ENCODE assay signal across 19 cellular contexts in the genomic region with DNA sequence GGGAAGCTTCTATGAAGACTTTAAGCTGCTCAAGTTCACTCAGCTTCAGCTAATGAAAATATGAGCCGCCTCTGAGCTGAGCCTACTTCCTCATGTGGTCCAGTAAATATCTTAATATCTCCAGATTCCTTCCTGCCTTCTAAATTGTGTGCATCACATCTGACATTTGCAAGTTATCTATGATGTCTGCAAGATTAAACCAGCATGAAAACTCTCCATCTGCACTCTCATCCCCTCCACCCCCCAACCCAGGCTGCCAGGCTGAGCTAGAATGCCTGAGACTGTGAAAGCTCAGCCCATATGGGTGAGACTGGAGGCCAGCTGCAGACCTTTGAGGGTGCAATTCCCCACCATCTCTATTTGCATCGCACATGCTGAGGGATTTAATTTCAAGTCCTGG.
"Had no signal": no experiment of that assay in that cellular context is flagged by ENCODE, and none has a peak within 500 bp of the region (broad histone marks: within the 10 kb centered on the region; RNA-seq: fewer than 3 reads in every experiment).

No MANE protein-coding gene starts in this region.

- DNase-seq: colonic mucosa; effector memory CD4-positive, alpha-beta T cell; foreskin keratinocyte; heart left ventricle; hippocampal formation; left cardiac atrium; left lung; naive thymus-derived CD8-positive, alpha-beta T cell; right lobe of liver; small intestine; stimulated activated CD4-positive, alpha-beta T cell treated with anti-CD3 and anti-CD28 coated beads, Interleukin-15, amount 100 ng/mL, for 24 hours; stimulated activated CD4-positive, alpha-beta T cell treated with anti-CD3 and anti-CD28 coated beads, Interleukin-2, amount 100 ng/mL, for 48 hours; stimulated activated naive B cell treated with anti-CD40 and anti-IgM and Interleukin-4, amounts not matched to agents 10 μg/mL and 1 μg/mL and 100 μg/mL, for 72 hours; upper lobe of left lung had no signal

- H3K36me3 ChIP-seq: colonic mucosa, esophagus muscularis mucosa, gastroesophageal sphincter, heart left ventricle, left lung, right lobe of liver, thoracic aorta, tibial nerve, upper lobe of left lung had no signal

- H3K27me3 ChIP-seq: colonic mucosa, right lobe of liver, tibial nerve, upper lobe of left lung had no signal

- H3K4me1 ChIP-seq: colonic mucosa, esophagus muscularis mucosa, foreskin keratinocyte, gastroesophageal sphincter, heart left ventricle, left lung, parathyroid adenoma, right lobe of liver, tibial nerve, upper lobe of left lung had no signal

- H3K4me3 ChIP-seq: colonic mucosa, esophagus muscularis mucosa, gastroesophageal sphincter, heart left ventricle, left lung, right lobe of liver, thoracic aorta, tibial nerve, upper lobe of left lung had no signal

- H2AFZ ChIP-seq: parathyroid adenoma had no signal

- H3K27ac ChIP-seq: colonic mucosa, esophagus muscularis mucosa, foreskin keratinocyte, gastroesophageal sphincter, heart left ventricle, left lung, parathyroid adenoma, right lobe of liver, thoracic aorta, tibial nerve, upper lobe of left lung had no signal

- H3K9ac ChIP-seq: parathyroid adenoma had no signal

- H3K9me3 ChIP-seq: colonic mucosa, gastroesophageal sphincter, left lung, right lobe of liver, thoracic aorta, tibial nerve, upper lobe of left lung had no signal
